Comparison of ENCODE assay signal across 38 cellular contexts in the genomic region with DNA sequence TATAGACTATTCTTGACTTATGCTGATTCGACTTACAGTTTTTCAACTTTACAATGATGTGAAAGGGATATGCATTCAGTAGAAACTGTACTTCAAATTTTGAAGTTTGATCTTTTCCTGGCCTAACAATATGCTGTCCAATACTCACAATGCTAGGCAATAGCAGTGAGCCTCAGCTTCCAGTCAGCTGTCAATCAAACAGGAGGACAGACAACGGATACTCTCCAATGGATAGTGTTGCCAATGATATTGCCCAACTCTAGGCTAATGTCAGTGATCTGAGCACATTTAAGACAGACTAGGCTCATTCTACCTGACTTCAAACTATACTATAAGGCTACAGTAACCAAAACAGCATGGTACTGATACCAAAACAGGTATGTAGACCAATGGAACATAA.
"Had no signal": no experiment of that assay in that cellular context is flagged by ENCODE, and none has a peak within 500 bp of the region (broad histone marks: within the 10 kb centered on the region; RNA-seq: fewer than 3 reads in every experiment).

No MANE protein-coding gene starts in this region.

- H3K27ac Mint-ChIP-seq: activated naive CD4-positive, alpha-beta T cell treated with anti-CD3 and anti-CD28 coated beads for 36 hours; activated naive CD4-positive, alpha-beta T cell treated with anti-CD3 and anti-CD28 coated beads, Interleukin-2, amount 10 ng/mL, durations not matched to agents 7 days and 5 days; activated naive CD4-positive, alpha-beta T cell treated with anti-CD3 and anti-CD28 coated beads, Interleukin-2, amount 50 U/mL, for 24 hours; activated naive CD4-positive, alpha-beta T cell treated with anti-CD3 and anti-CD28 coated beads, Interleukin-2, amount 50 U/mL, for 72 hours; activated naive CD8-positive, alpha-beta T cell; activated naive CD8-positive, alpha-beta T cell treated with anti-CD3 and anti-CD28 coated beads for 36 hours; activated naive CD8-positive, alpha-beta T cell treated with anti-CD3 and anti-CD28 coated beads, Interleukin-2, amount 10 ng/mL, durations not matched to agents 7 days and 5 days; activated naive CD8-positive, alpha-beta T cell treated with anti-CD3 and anti-CD28 coated beads, Interleukin-2, amount 50 U/mL, for 24 hours; activated T-cell treated with anti-CD3 and anti-CD28 coated beads, Interleukin-2, amount 50 U/mL, for 24 hours; brain had no signal

- H3K27ac ChIP-seq: adrenal gland, ascending aorta, body of pancreas, brain microvascular endothelial cell, breast epithelium, cardiac muscle cell had no signal

- H3K27me3 Mint-ChIP-seq: activated naive CD4-positive, alpha-beta T cell treated with anti-CD3 and anti-CD28 coated beads, Interleukin-2, amount 10 ng/mL, durations not matched to agents 7 days and 5 days; activated naive CD8-positive, alpha-beta T cell; activated naive CD8-positive, alpha-beta T cell treated with anti-CD3 and anti-CD28 coated beads, Interleukin-2, amount 10 ng/mL, durations not matched to agents 7 days and 5 days; activated naive CD8-positive, alpha-beta T cell treated with anti-CD3 and anti-CD28 coated beads, Interleukin-2, amount 50 U/mL, for 24 hours; activated T-cell treated with anti-CD3 and anti-CD28 coated beads, Interleukin-2, amount 50 U/mL, for 24 hours; central memory CD8-positive, alpha-beta T cell had no signal

- FAIRE-seq: astrocyte, bronchial epithelial cell had no signal

- H3K36me3 Mint-ChIP-seq: activated naive CD4-positive, alpha-beta T cell treated with anti-CD3 and anti-CD28 coated beads, Interleukin-2, amount 10 ng/mL, durations not matched to agents 7 days and 5 days; brain had no signal

- ATAC-seq: activated naive CD4-positive, alpha-beta T cell treated with anti-CD3 and anti-CD28 coated beads, Interleukin-2, amount 50 U/mL, for 72 hours; activated naive CD8-positive, alpha-beta T cell treated with anti-CD3 and anti-CD28 coated beads, Interleukin-2, amount 50 U/mL, for 24 hours; activated T-cell treated with anti-CD3 and anti-CD28 coated beads, Interleukin-2, amount 50 U/mL, for 4 hours; activated T-cell treated with anti-CD3 and anti-CD28 coated beads, Interleukin-2, amount 50 U/mL, for 72 hours; body of pancreas had no signal

- H3K9me3 Mint-ChIP-seq: central memory CD8-positive, alpha-beta T cell had no signal

- H3K4me1 ChIP-seq: adrenal gland, ascending aorta, body of pancreas, breast epithelium had no signal

- H3K36me3 ChIP-seq: adrenal gland, ascending aorta, brain microvascular endothelial cell, breast epithelium, cardiac muscle cell had no signal

- H3K9me3 ChIP-seq: adrenal gland, body of pancreas, breast epithelium had no signal

- H3K4me1 Mint-ChIP-seq: brain had no signal

- H3K4me3 Mint-ChIP-seq: activated naive CD4-positive, alpha-beta T cell treated with anti-CD3 and anti-CD28 coated beads for 36 hours; activated naive CD4-positive, alpha-beta T cell treated with anti-CD3 and anti-CD28 coated beads, Interleukin-2, amount 10 ng/mL, durations not matched to agents 7 days and 5 days; activated naive CD4-positive, alpha-beta T cell treated with anti-CD3 and anti-CD28 coated beads, Interleukin-2, amount 50 U/mL, for 24 hours; activated naive CD8-positive, alpha-beta T cell; activated naive CD8-positive, alpha-beta T cell treated with anti-CD3 and anti-CD28 coated beads for 36 hours; activated naive CD8-positive, alpha-beta T cell treated with anti-CD3 and anti-CD28 coated beads, Interleukin-2, amount 10 ng/mL, durations not matched to agents 7 days and 5 days; activated naive CD8-positive, alpha-beta T cell treated with anti-CD3 and anti-CD28 coated beads, Interleukin-2, amount 50 U/mL, for 24 hours; activated T-cell treated with anti-CD3 and anti-CD28 coated beads, Interleukin-2, amount 50 U/mL, for 24 hours; activated T-cell treated with anti-CD3 and anti-CD28 coated beads, Interleukin-2, amount 50 U/mL, for 4 hours; activated T-helper 1 cell treated with anti-CD3 and anti-CD28 coated beads, Interleukin-12 subunit alpha, Interleukin-12 subunit beta, Interleukin-2, Interleukin-4 antibody, amounts not matched to agents 30 ng/mL and 10 ng/mL and 1 ng/mL, durations not matched to agents 14 hours and 24 hours and 36 hours; brain; central memory CD8-positive, alpha-beta T cell had no signal

- H3K4me3 ChIP-seq: adrenal gland, ascending aorta, body of pancreas, breast epithelium, cardiac muscle cell had no signal

- DNase-seq: activated effector memory CD4-positive, alpha-beta T cell treated with anti-CD3 and anti-CD28 coated beads, Interleukin-2, amount 50 U/mL, for 16 hours; activated effector memory CD4-positive, alpha-beta T cell treated with Interleukin-2 at 50 U/mL for 16 hours; activated gamma-delta T cell; activated gamma-delta T cell treated with Interleukin-2 at 50 U/mL for 16 hours; activated naive CD4-positive, alpha-beta T cell; activated naive CD4-positive, alpha-beta T cell treated with anti-CD3 and anti-CD28 coated beads for 36 hours; activated naive CD4-positive, alpha-beta T cell treated with anti-CD3 and anti-CD28 coated beads, Interleukin-2, amount 10 ng/mL, durations not matched to agents 7 days and 5 days; activated naive CD4-positive, alpha-beta T cell treated with anti-CD3 and anti-CD28 coated beads, Interleukin-2, amount 50 U/mL, for 16 hours; activated naive CD4-positive, alpha-beta T cell treated with Interleukin-2 at 50 U/mL for 16 hours; activated naive CD8-positive, alpha-beta T cell treated with anti-CD3 and anti-CD28 coated beads for 36 hours; activated naive CD8-positive, alpha-beta T cell treated with anti-CD3 and anti-CD28 coated beads, Interleukin-2, amount 10 ng/mL, durations not matched to agents 7 days and 5 days; activated naive CD8-positive, alpha-beta T cell treated with anti-CD3 and anti-CD28 coated beads, Interleukin-2, amount 50 U/mL, for 24 hours; activated T-cell treated with anti-CD3 and anti-CD28 coated beads, Interleukin-2, amount 50 U/mL, for 1 hour; activated T-cell treated with anti-CD3 and anti-CD28 coated beads, Interleukin-2, amount 50 U/mL, for 24 hours; activated T-cell treated with anti-CD3 and anti-CD28 coated beads, Interleukin-2, amount 50 U/mL, for 4 hours; activated T-cell treated with anti-CD3 and anti-CD28 coated beads, Interleukin-2, amount 50 U/mL, for 48 hours; activated T-cell treated with anti-CD3 and anti-CD28 coated beads, Interleukin-2, amount 50 U/mL, for 72 hours; adrenal gland; amniotic stem cell; amygdala; anterior cingulate cortex; aorta; body of pancreas; brain microvascular endothelial cell; caudate nucleus; central memory CD4-positive, alpha-beta T cell; cerebellar nuclear complex had no signal

- H3K27me3 ChIP-seq: adrenal gland, ascending aorta, body of pancreas, brain microvascular endothelial cell, breast epithelium, cardiac muscle cell had no signal
